9 cellular contexts compared by ENCODE assay signal in genomic region chr9:127786773-127787123, GRCh38. TPM values are rescaled to one million over a fixed set of nuclear protein-coding genes. Genes with fewer than 3 reads are reported as not detected.
DNase-seq lines count a peak whose midpoint lies in the region; ATAC-seq, FAIRE-seq and TF ChIP-seq lines count a peak whose summit lies in the region.
"Had no signal": no experiment of that assay in that cellular context is flagged by ENCODE, and none has a peak within 500 bp of the region (broad histone marks: within the 10 kb centered on the region; RNA-seq: fewer than 3 reads in every experiment).

No MANE protein-coding gene starts in this region.

- H3K36me3 ChIP-seq in left ventricle myocardium inferior: peaks cover 49% of the 10 kb centered on the region
- peaks cover 35% of the 10 kb centered on the region for H3K36me3 ChIP-seq in astrocyte (ENCODE audit: insufficient read depth, low read length)
- peaks cover 51% of the 10 kb centered on the region for H3K36me3 ChIP-seq in lower lobe of right lung

- H4K20me1 ChIP-seq in astrocyte (ENCODE audit: insufficient read depth, low read length): peaks cover 54% of the 10 kb centered on the region

- H3K79me2 ChIP-seq in astrocyte (ENCODE audit: insufficient read depth, low read length): peaks cover 48% of the 10 kb centered on the region

- H3K9ac ChIP-seq in astrocyte (ENCODE audit: low read length): peak overlapping the region; percentile 91

- peaks cover 22% of the 10 kb centered on the region for H3K36me3 Mint-ChIP-seq in astrocyte (ENCODE audit: low read depth, unreplicated experiment)

- H3K27me3 Mint-ChIP-seq in astrocyte (ENCODE audit: low read depth, unreplicated experiment): peaks cover 3% of the 10 kb centered on the region

- DNase-seq in left ventricle myocardium inferior (no peak), Right ventricle myocardium superior (no peak), astrocyte (ENCODE audit: low read depth) (no peak), lower lobe of right lung (no peak), HPDE6-E6E7 (ENCODE audit: extremely low spot score) (no peak), cerebellar nuclear complex (lab: John Stamatoyannopoulos, UW) (no peak), left lobe of liver (ENCODE audit: low spot score) (no peak)

- peaks cover 78% of the 10 kb centered on the region for H3K4me1 ChIP-seq in left ventricle myocardium inferior
- H3K4me1 ChIP-seq in astrocyte (ENCODE audit: insufficient read depth, low read length): peaks cover 4% of the 10 kb centered on the region
- H3K4me1 ChIP-seq in lower lobe of right lung: peaks cover 70% of the 10 kb centered on the region

- intact Hi-C loops in left ventricle myocardium inferior (cut with micrococcal nuclease): loop anchor here (5.0 kb wide), 1 partner anchor 136 kb away; no protein-coding TSS in a partner anchor
- intact Hi-C loops in Right ventricle myocardium superior (cut with DNase I): loop anchor here (5.0 kb wide), 1 partner anchor 81 kb away; no protein-coding TSS in a partner anchor
- intact Hi-C loops in lower lobe of right lung (cut with DNase I): no loop called here

- ATAC-seq in Right ventricle myocardium superior (ENCODE audit: poor library complexity) (no peak), lower lobe of right lung (no peak), HG03521 (IDR thresholded peaks at IDR 0.05; ENCODE audit: unreplicated experiment) (no peak), left lobe of liver (no peak)

- H3K4me2 ChIP-seq in astrocyte (ENCODE audit: low read length): peak overlapping the region; percentile 88

- H3K27ac Mint-ChIP-seq in astrocyte (ENCODE audit: unreplicated experiment): peak overlapping the region; percentile 88

- H3K4me3 Mint-ChIP-seq in astrocyte (ENCODE audit: unreplicated experiment): peak overlapping the region; percentile 96

- TF ChIP-seq CTCF in left ventricle myocardium inferior (IDR thresholded peaks at IDR 0.05; ENCODE audit: borderline replicate concordance) (peak; percentile 46), astrocyte (IDR thresholded peaks at IDR 0.05; ENCODE audit: insufficient read depth, low read depth, low read length) (peak; percentile 45), lower lobe of right lung (IDR thresholded peaks at IDR 0.05) (peak; percentile 25)

- H3K27me3 ChIP-seq in left ventricle myocardium inferior (ENCODE audit: low read depth) (no peaks in the 10 kb centered on the region), astrocyte (ENCODE audit: insufficient read depth, low read length) (no peaks in the 10 kb centered on the region), lower lobe of right lung (ENCODE audit: low read depth) (no peaks in the 10 kb centered on the region)

- H2AFZ ChIP-seq in astrocyte (ENCODE audit: low read depth, low read length): no peak overlapping the region

- H3K9me3 ChIP-seq in left ventricle myocardium inferior (replicated peaks) (no peaks in the 10 kb centered on the region), astrocyte (ENCODE audit: insufficient read depth, low read depth, low read length) (no peaks in the 10 kb centered on the region), lower lobe of right lung (no peaks in the 10 kb centered on the region)

- H3K9me3 Mint-ChIP-seq in astrocyte (ENCODE audit: unreplicated experiment): no peaks in the 10 kb centered on the region

- H3K27ac ChIP-seq in left ventricle myocardium inferior (replicated peaks) (peak overlapping the region; percentile 98), astrocyte (ENCODE audit: low read depth, low read length) (peak overlapping the region; percentile 69), lower lobe of right lung (peak overlapping the region; percentile 95)

- H3K4me3 ChIP-seq in left ventricle myocardium inferior (peak overlapping the region; percentile 90), astrocyte (ENCODE audit: insufficient read depth, low read depth, low read length) (peak overlapping the region; percentile 81), lower lobe of right lung (peak overlapping the region; percentile 100)

- H3K4me1 Mint-ChIP-seq in astrocyte (ENCODE audit: low read depth, unreplicated experiment): peaks cover 13% of the 10 kb centered on the region

- no peak for FAIRE-seq in astrocyte (lab: Jason Lieb, UNC)
- FAIRE-seq: colon had no signal

RNA-seq across cellular contexts. Expression of gene CDK9, which starts 0.9 kb away (rescaled TPM):
- total RNA-seq in left ventricle myocardium inferior (46.4 TPM), Right ventricle myocardium superior (44.4 TPM), astrocyte (70.5 and 71.7 TPM in 2 replicates), lower lobe of right lung (96.2 TPM), left lobe of liver (55.5 TPM)

RNA-seq across cellular contexts. Expression of gene SH2D3C, which starts 8.3 kb away (rescaled TPM):
- 18.2 TPM for total RNA-seq in left ventricle myocardium inferior
- total RNA-seq in Right ventricle myocardium superior: 18.2 TPM
- 4.6 and 5.8 TPM in 2 replicates for total RNA-seq in astrocyte
- total RNA-seq in lower lobe of right lung: 59.4 TPM
- 3.4 TPM for total RNA-seq in left lobe of liver

RNA-seq across cellular contexts. Expression of gene FPGS, which starts 15.9 kb away (rescaled TPM):
- 38.0 TPM for total RNA-seq in left ventricle myocardium inferior
- 31.5 TPM for total RNA-seq in Right ventricle myocardium superior
- total RNA-seq in astrocyte: 44.6 and 49.4 TPM in 2 replicates
- total RNA-seq in lower lobe of right lung: 55.4 TPM
- 82.9 TPM for total RNA-seq in left lobe of liver

RNA-seq across cellular contexts. Expression of gene TOR2A, which starts 51.7 kb away (rescaled TPM):
- total RNA-seq in left ventricle myocardium inferior (2.3 TPM), Right ventricle myocardium superior (3.3 TPM), astrocyte (7.5 and 8.5 TPM in 2 replicates), lower lobe of right lung (16.5 TPM), left lobe of liver (7.4 TPM)
